ENCODE assay signal across 8 cellular contexts in the genomic region with DNA sequence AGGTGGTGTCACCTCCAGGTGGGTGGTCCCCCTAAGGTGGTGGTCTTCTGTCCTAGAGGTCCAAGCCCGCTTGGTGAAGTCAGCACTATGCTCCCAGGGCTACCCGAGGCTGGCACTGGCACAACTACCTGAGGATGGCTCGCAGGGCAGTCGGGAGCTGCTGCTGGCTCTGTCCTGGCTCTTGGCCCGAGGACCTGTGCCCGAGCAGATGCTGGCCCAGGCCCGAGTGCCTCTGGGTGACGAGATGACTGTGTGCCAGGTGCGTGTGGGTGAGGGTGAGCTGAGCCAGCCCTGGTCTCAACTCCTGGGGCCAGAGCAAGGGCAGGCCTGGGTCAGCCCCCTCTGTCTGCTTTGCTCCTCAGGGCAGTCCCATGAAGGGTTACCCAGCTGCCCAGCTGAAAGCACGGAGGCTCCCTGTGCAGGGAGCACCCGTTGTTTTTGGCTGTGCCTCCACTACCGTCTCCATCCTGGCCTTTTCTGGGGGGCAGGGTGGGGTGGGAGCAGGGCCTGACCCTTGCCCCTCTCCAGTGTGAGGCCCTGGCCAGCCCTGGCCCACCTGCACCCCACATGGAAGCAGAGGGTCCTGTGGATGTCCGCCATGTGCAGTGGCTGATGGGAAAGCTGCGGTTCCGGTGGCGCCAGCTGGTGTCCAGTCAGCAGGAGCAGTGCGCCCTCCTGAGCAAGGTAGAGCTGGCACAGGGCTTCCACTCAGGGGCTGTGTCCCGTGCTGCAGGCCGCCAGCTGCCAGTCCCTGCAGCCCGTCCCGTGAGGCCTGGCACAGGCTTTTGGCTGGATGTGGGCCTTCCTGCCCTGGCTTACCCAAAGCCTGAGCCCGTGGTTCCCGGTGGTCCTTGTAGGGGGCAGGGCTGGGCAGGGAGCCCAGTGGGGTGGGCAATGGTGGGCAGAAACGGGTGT. TPM values are rescaled to one million over a fixed set of nuclear protein-coding genes. Genes with fewer than 3 reads are reported as not detected.
DNase-seq lines count a peak whose midpoint lies in the region; ATAC-seq and TF ChIP-seq lines count a peak whose summit lies in the region.

No MANE protein-coding gene starts in this region.

- peaks cover 4% of the 10 kb centered on the region; the same call in 1 of the 2 replicates for H4K20me1 ChIP-seq in OCI-LY7 (ENCODE audit: insufficient read depth, low read length)

- ATAC-seq in HG03342 (IDR thresholded peaks at IDR 0.05; ENCODE audit: unreplicated experiment): no peak

- TF ChIP-seq EP300 in ovary (IDR thresholded peaks at IDR 0.05): no peak

- no TSS peak for BruUV-seq in OCI-LY7 (replicated peaks; lab: Mats Ljungman, UMichigan)

- no peak for TF ChIP-seq POLR2A in ovary (IDR thresholded peaks at IDR 0.05)

- H3K4me3 ChIP-seq in GM06990 (replicated peaks; ENCODE audit: low read depth, low read length): peak overlapping the region; percentile 79
- H3K4me3 ChIP-seq in OCI-LY7 (ENCODE audit: low read depth, low read length, poor library complexity, severe bottlenecking): peak overlapping the region; percentile 96
- peak overlapping the region; percentile 81 for H3K4me3 ChIP-seq in epithelial cell of proximal tubule (ENCODE audit: low read depth, low read length)
- no peak overlapping the region for H3K4me3 ChIP-seq in ovary

- no peak overlapping the region for H3K27ac ChIP-seq in OCI-LY7 (ENCODE audit: low read depth, low read length, poor library complexity, severe bottlenecking)
- no peak overlapping the region for H3K27ac ChIP-seq in ovary

- no peak overlapping the region for H2AFZ ChIP-seq in OCI-LY7 (ENCODE audit: low read length)

- no peaks in the 10 kb centered on the region for H3K9me3 ChIP-seq in OCI-LY7 (ENCODE audit: low read length)
- no peaks in the 10 kb centered on the region for H3K9me3 ChIP-seq in ovary

- WGBS in ovary, 3 donors: 74 to 81% (median 78%) methylated on average over 21 to 24 of the region's 24 CpGs

- H3K36me3 ChIP-seq in GM06990 (ENCODE audit: control insufficient read depth, insufficient read depth, low read length) (peaks cover 8% of the 10 kb centered on the region), OCI-LY7 (ENCODE audit: insufficient read depth, low read length) (peaks cover 11% of the 10 kb centered on the region; the same call in 1 of the 2 replicates), ovary (no peaks in the 10 kb centered on the region)

- H3K4me2 ChIP-seq in OCI-LY7 (ENCODE audit: low read length): peak overlapping the region; percentile 70

- POLR2A ChIA-PET in OCI-LY7 (lab: Charles Lee): no interaction called here

- CTCF ChIA-PET in OCI-LY7 (lab: Charles Lee; ENCODE audit: unreplicated experiment): interaction anchor here (0.7 to 0.9 kb wide), 5 partner anchors 11 to 102 kb away, joined by 3 to 21 read pairs (median 11); no protein-coding TSS in a partner anchor

- no peaks in the 10 kb centered on the region for H3K27me3 ChIP-seq in GM06990 (replicated peaks; ENCODE audit: control insufficient read depth, insufficient read depth, low read length)
- H3K27me3 ChIP-seq in ovary: no peaks in the 10 kb centered on the region

- DNase-seq in GM06990 (ENCODE audit: extremely low read depth, insufficient read length) (peak; percentile 14), OCI-LY7 (ENCODE audit: low spot score) (no peak), epithelial cell of proximal tubule (ENCODE audit: low read depth) (no peak), ovary (peak in 4 of 5 donors; percentile 45 to 74 (median 67)), cerebellar nuclear complex (lab: John Stamatoyannopoulos, UW) (no peak), GDM1 (lab: John Stamatoyannopoulos, UW) (no peak), SK-N-DZ (ENCODE audit: low spot score) (no peak)

- H3K9me2 ChIP-seq in OCI-LY7 (ENCODE audit: insufficient read depth, low read length): no peaks in the 10 kb centered on the region

- intact Hi-C loops in OCI-LY7 (cut with micrococcal nuclease; ENCODE audit: unreplicated experiment) (no loop called here), ovary (cut with DNase I) (loop anchor here in 2 of 4 donors (5.0 to 10.0 kb wide), 3 partner anchors 35 to 398 kb away; partner anchors contain the start of gene TMEM121 (in 1 of the 2))

- 0 out of 2 replicates have a peak, but pooled peaks cover 6% of the 10 kb centered on the region for H3K79me2 ChIP-seq in OCI-LY7 (ENCODE audit: insufficient read depth, low read depth, low read length)

- peaks cover 27% of the 10 kb centered on the region for H3K4me1 ChIP-seq in OCI-LY7 (ENCODE audit: insufficient read depth, low read length, poor library complexity, severe bottlenecking)
- peaks cover 2% of the 10 kb centered on the region for H3K4me1 ChIP-seq in ovary (ENCODE audit: insufficient read depth)

- TF ChIP-seq CTCF in GM06990 (IDR thresholded peaks at IDR 0.05; ENCODE audit: insufficient read depth, low read length, poor library complexity, severe bottlenecking) (no peak), OCI-LY7 (conservative IDR thresholded peaks at IDR 0.05; ENCODE audit: low read length) (no peak), epithelial cell of proximal tubule (conservative IDR thresholded peaks at IDR 0.05; ENCODE audit: low read depth, low read length) (no peak), ovary (IDR thresholded peaks at IDR 0.05) (no peak)

RNA-seq across cellular contexts. Expression of gene TEDC1, which starts 1.3 kb away (rescaled TPM):
- total RNA-seq in OCI-LY7 (2014; rRNA removed; shearing (Covaris generic)): 53.2 and 57.4 TPM in 2 replicates
- total RNA-seq in OCI-LY7 (2022): 55.8 and 58.0 TPM in 2 replicates
- 30.5 and 48.3 TPM in 2 replicates for total RNA-seq in epithelial cell of proximal tubule
- 1 to 10 TPM; 2.6 to 8.2 (median 3.8) TPM for total RNA-seq in ovary
- polyA plus RNA-seq in ovary: 1 to 10 TPM in 1 of 2 donors, not detected in 1; 5.3 TPM
- 20.8 and 25.6 TPM in 2 replicates for polyA plus RNA-seq in SK-N-DZ (2014; cell fraction: cytosol; rRNA removed)
- polyA plus RNA-seq in SK-N-DZ (2014; cell fraction: nucleus; rRNA removed): 52.0 and 85.2 TPM in 2 replicates

RNA-seq across cellular contexts. Expression of gene CRIP1, which starts 5.6 kb away (rescaled TPM):
- total RNA-seq in OCI-LY7 (2014; rRNA removed; shearing (Covaris generic)): 4.1 and 4.6 TPM in 2 replicates
- total RNA-seq in OCI-LY7 (2022) (1.5 TPM in 1 of 2 replicates, not detected in the other), epithelial cell of proximal tubule (7.0 and 8.3 TPM in 2 replicates), ovary (10 to 100 TPM in 5 of 7 donors, 1 to 10 TPM in 2; 3.2 to 72.8 (median 26.4) TPM)
- 100 to 1,000 TPM in 1 of 2 donors, 1 to 10 TPM in 1; 7.2 to 116 TPM for polyA plus RNA-seq in ovary
- 3.4 and 16.0 TPM in 2 replicates for polyA plus RNA-seq in SK-N-DZ (2014; cell fraction: cytosol; rRNA removed)
- 12.6 and 15.0 TPM in 2 replicates for polyA plus RNA-seq in SK-N-DZ (2014; cell fraction: nucleus; rRNA removed)

RNA-seq across cellular contexts. Expression of gene CRIP2, which starts 17.7 kb away (rescaled TPM):
- not detected in 2 replicates for total RNA-seq in OCI-LY7 (2014; rRNA removed; shearing (Covaris generic))
- total RNA-seq in OCI-LY7 (2022): not detected in 2 replicates
- 101 and 121 TPM in 2 replicates for total RNA-seq in epithelial cell of proximal tubule
- total RNA-seq in ovary: 100 to 1,000 TPM in 1 of 7 donors, 10 to 100 TPM in 6; 21.3 to 242 (median 47.8) TPM
- polyA plus RNA-seq in ovary: 10 to 100 TPM in 1 of 2 donors, under 1 TPM in 1; 0.35 to 95.1 TPM
- polyA plus RNA-seq in SK-N-DZ (2014; cell fraction: cytosol; rRNA removed): 71.3 and 72.7 TPM in 2 replicates
- 64.4 and 76.4 TPM in 2 replicates for polyA plus RNA-seq in SK-N-DZ (2014; cell fraction: nucleus; rRNA removed)

RNA-seq across cellular contexts. Expression of gene TMEM121, which starts 34.1 kb away (rescaled TPM):
- total RNA-seq in OCI-LY7 (2014; rRNA removed; shearing (Covaris generic)): 0.25 and 0.70 TPM in 2 replicates
- total RNA-seq in OCI-LY7 (2022) (0.21 and 0.31 TPM in 2 replicates), epithelial cell of proximal tubule (3.5 and 5.6 TPM in 2 replicates), ovary (1 to 10 TPM; 3.3 to 9.0 (median 4.4) TPM)
- 1 to 10 TPM in 1 of 2 donors, not detected in 1; 3.8 TPM for polyA plus RNA-seq in ovary
- 1.8 and 3.6 TPM in 2 replicates for polyA plus RNA-seq in SK-N-DZ (2014; cell fraction: cytosol; rRNA removed)
- polyA plus RNA-seq in SK-N-DZ (2014; cell fraction: nucleus; rRNA removed): 2.1 and 3.1 TPM in 2 replicates

Comparison
In these comparisons a context has a peak if more than half of its experiments do, and no peak if none do; other contexts are left out.
1. DNase-seq: peak in GM06990 (single experiment) and ovary (4 of 5); none in OCI-LY7 (single experiment), epithelial cell of proximal tubule (single experiment), cerebellar nuclear complex (0 of 2), GDM1 (single experiment) and SK-N-DZ (single experiment).
2. RNA of gene CRIP2, which starts 17.7 kb away (total RNA-seq): 101 to 121 TPM in epithelial cell of proximal tubule and 21.3 to 242 TPM in ovary; not detected in OCI-LY7; every median in the first group is over 10 times any median in the second.